In the genomic region with DNA sequence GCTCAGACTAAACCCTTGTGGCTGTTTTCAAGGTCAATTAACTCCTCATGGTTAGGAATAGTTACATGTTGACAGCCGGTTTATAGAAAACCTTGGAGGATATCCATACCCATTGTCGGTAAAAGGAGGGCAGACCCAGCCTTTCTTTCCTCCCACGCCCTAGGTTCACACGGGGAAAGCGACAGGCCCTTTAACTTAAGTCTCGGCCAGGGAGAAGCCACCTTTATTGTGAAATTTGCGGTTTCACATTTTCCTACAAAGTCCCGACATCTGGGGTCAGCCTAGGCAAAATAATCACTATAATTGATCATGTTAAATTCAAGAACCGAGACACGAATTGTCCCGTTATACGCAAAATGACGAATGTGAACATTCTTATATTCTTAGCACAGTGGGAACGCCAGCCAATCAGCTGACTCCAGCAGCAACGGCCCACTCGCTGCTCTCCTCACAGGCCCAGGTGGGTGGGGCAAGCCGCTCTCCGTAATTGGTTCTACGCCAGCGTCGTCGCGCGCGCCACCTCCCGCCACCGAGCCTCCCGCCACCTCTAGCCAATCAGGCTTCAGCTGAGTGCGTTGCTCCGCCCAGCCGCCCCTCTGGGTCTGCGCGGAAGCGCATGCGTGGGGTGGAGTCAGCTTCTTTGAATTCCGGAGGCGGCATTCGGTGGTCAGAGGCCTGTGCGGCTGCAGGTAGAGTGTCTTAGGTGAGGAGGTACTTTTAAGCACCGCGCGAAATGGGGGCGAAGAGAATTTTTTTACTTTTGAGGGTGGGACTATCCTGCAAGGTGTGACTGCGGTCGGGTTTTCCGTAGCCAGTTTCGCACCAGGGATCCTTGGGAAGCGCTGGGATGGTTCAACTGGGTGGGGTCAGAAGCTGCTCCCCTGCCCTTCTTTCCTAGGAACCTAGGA, we compare ENCODE assay signal across 8 cellular contexts. TPM values are rescaled to one million over a fixed set of nuclear protein-coding genes. Genes with fewer than 3 reads are reported as not detected.
DNase-seq lines count a peak whose midpoint lies in the region; ATAC-seq, FAIRE-seq and TF ChIP-seq lines count a peak whose summit lies in the region.

A gene with protein sequence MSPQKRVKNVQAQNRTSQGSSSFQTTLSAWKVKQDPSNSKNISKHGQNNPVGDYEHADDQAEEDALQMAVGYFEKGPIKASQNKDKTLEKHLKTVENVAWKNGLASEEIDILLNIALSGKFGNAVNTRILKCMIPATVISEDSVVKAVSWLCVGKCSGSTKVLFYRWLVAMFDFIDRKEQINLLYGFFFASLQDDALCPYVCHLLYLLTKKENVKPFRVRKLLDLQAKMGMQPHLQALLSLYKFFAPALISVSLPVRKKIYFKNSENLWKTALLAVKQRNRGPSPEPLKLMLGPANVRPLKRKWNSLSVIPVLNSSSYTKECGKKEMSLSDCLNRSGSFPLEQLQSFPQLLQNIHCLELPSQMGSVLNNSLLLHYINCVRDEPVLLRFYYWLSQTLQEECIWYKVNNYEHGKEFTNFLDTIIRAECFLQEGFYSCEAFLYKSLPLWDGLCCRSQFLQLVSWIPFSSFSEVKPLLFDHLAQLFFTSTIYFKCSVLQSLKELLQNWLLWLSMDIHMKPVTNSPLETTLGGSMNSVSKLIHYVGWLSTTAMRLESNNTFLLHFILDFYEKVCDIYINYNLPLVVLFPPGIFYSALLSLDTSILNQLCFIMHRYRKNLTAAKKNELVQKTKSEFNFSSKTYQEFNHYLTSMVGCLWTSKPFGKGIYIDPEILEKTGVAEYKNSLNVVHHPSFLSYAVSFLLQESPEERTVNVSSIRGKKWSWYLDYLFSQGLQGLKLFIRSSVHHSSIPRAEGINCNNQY (plus strand): TSS at position 659 of the 908 bp plus-strand sequence. CDS start 2,867 bp downstream, outside the sequence.

- H3K4me3 Mint-ChIP-seq in CD4-positive, alpha-beta memory T cell = peak within 1 kb of the TSS; percentile 88 to 94 (median 90)
- peak within 1 kb of the TSS; percentile 84 for H3K4me3 Mint-ChIP-seq in activated CD4-positive, alpha-beta memory T cell treated with anti-CD3 and anti-CD28 coated beads for 36 hours

- peak; percentile 100 for ATAC-seq in GM19455 (IDR thresholded peaks at IDR 0.05; ENCODE audit: unreplicated experiment)
- ATAC-seq in HepG2 = peak; percentile 99

- no peak for TF ChIP-seq EP300 in HepG2 (IDR thresholded peaks at IDR 0.05; ENCODE audit: low read depth in 2 of 2, low read length in 2 of 2)
- TF ChIP-seq EP300 in HepG2 (CRISPR knock-in tag; IDR thresholded peaks at IDR 0.05; ENCODE audit: borderline replicate concordance) = no peak

- H3K9me3 ChIP-seq in CD4-positive, alpha-beta memory T cell (ENCODE audit: control insufficient read depth in 1 of 2, low read length in 2 of 2) = no peaks in the 10 kb centered on the region
- H3K9me3 ChIP-seq in HepG2 (ENCODE audit: low read length) = no peaks in the 10 kb centered on the region

- no peak within 1 kb of the TSS for H2AFZ ChIP-seq in HepG2 (ENCODE audit: low read length)

- H3K4me3 ChIP-seq in CD4-positive, alpha-beta memory T cell (ENCODE audit: low read length in 2 of 2) = peak within 1 kb of the TSS; percentile 68 to 73
- H3K4me3 ChIP-seq in dorsolateral prefrontal cortex = peak within 1 kb of the TSS; percentile 3 to 68 (median 55)
- H3K4me3 ChIP-seq in HepG2 (replicated peaks in 1 of 3; ENCODE audit: insufficient read depth in 1 of 3, low read depth in 2 of 3, low read length in 3 of 3) = peak within 1 kb of the TSS; percentile 53 to 73 (median 63); a peak in 5 of 6 replicates

- DNase-seq in CD4-positive, alpha-beta memory T cell = peak; percentile 93 to 94 (median 94)
- DNase-seq in HK-2 (ENCODE audit: unreplicated experiment) (peak; percentile 95), NCI-H82 treated with DMSO at 0.1 percent for 48 hours (lab: John Stamatoyannopoulos, UW; ENCODE audit: unreplicated experiment) (peak; percentile 88), dorsolateral prefrontal cortex (peak; percentile 75 to 93 (median 90)), HepG2 (ENCODE audit: low spot score) (peak; percentile 83)
- peak; percentile 95 for DNase-seq in activated CD4-positive, alpha-beta memory T cell treated with anti-CD3 and anti-CD28 coated beads for 36 hours
- peak; percentile 79 to 81 for DNase-seq in stimulated activated CD4-positive, alpha-beta T cell treated with anti-CD3 and anti-CD28 coated beads, Interleukin-2, amount 100 ng/mL, for 48 hours

- no peaks in the 10 kb centered on the region for H4K20me1 ChIP-seq in HepG2 (ENCODE audit: insufficient read depth, low read length)

- CTCF ChIA-PET in CD4-positive, alpha-beta memory T cell (lab: Charles Lee; ENCODE audit: partially characterized antibody) = interaction anchor here (0.8 kb wide), 1 partner anchor 45 kb away, joined by 3 read pairs; no protein-coding TSS in a partner anchor
- CTCF ChIA-PET in activated CD4-positive, alpha-beta memory T cell treated with anti-CD3 and anti-CD28 coated beads for 36 hours (lab: Charles Lee) = interaction anchor here (0.6 kb wide), 1 partner anchor 196 kb away, joined by 3 read pairs; no protein-coding TSS in a partner anchor
- CTCF ChIA-PET in HepG2 (lab: Yijun Ruan, JAX; ENCODE audit: low intra/inter-chr PET ratio, low total read pairs) = no interaction called here

- peak; percentile 48 to 61; a peak in 3 of 4 replicates for TF ChIP-seq POLR2A in HepG2 (IDR thresholded peaks at IDR 0.05; ENCODE audit: insufficient read depth in 1 of 2, low read depth in 2 of 2, low read length in 2 of 2)

- peaks cover 6% of the 10 kb centered on the region for H3K4me1 ChIP-seq in CD4-positive, alpha-beta memory T cell (ENCODE audit: insufficient read depth, low read length)
- H3K4me1 ChIP-seq in HepG2 (ENCODE audit: insufficient read depth, low read length) = peaks cover 22% of the 10 kb centered on the region; the same call in 1 of the 2 replicates

- no TSS peak for BruUV-seq in HepG2 (replicated peaks; lab: Mats Ljungman, UMichigan)

- TF ChIP-seq RAD21 in HepG2 (CRISPR knock-in tag; IDR thresholded peaks at IDR 0.05) = no peak

- H3K27me3 ChIP-seq in CD4-positive, alpha-beta memory T cell (ENCODE audit: insufficient read depth, low read length) = no peaks in the 10 kb centered on the region
- H3K27me3 ChIP-seq in dorsolateral prefrontal cortex (peaks cover 0 to 43% (median 3%) of the 10 kb centered on the region in 45 donors), HepG2 (ENCODE audit: control insufficient read depth in 1 of 2, insufficient read depth in 2 of 2, low read length in 2 of 2) (no peaks in the 10 kb centered on the region)

- peak within 1 kb of the TSS; percentile 68 for H3K27ac ChIP-seq in CD4-positive, alpha-beta memory T cell (ENCODE audit: low read depth, low read length)
- peak within 1 kb of the TSS in 48 of 59 donors; percentile 2 to 91 (median 70) for H3K27ac ChIP-seq in dorsolateral prefrontal cortex
- H3K27ac ChIP-seq in HepG2 (ENCODE audit: extremely low read length, insufficient read depth, low read length) = peak within 1 kb of the TSS; percentile 68

- no peak for FAIRE-seq in HepG2 (lab: Jason Lieb, UNC)

- intact Hi-C loops in CD4-positive, alpha-beta memory T cell (cut with micrococcal nuclease) = loop anchor here (1.0 to 2.0 kb wide), 2 partner anchors 45 to 277 kb away; a partner anchor contains a TSS
- intact Hi-C loops in activated CD4-positive, alpha-beta memory T cell treated with anti-CD3 and anti-CD28 coated beads for 36 hours (cut with micrococcal nuclease) = loop anchor here (1.0 to 5.0 kb wide), 5 partner anchors 46 to 310 kb away; a partner anchor contains a TSS
- intact Hi-C loops in dorsolateral prefrontal cortex (cut with DNase I) (loop anchor here in 1 of 2 donors (5.0 kb wide), 1 partner anchor 45 kb away; a partner anchor contains a TSS), HepG2 (cut with micrococcal nuclease; ENCODE audit: unreplicated experiment) (no loop called here)

- WGBS in HepG2 (ENCODE audit: low lambda C conversion rate) = 0% methylated on average over 3 of the region's 48 CpGs

- H3K36me3 Mint-ChIP-seq in CD4-positive, alpha-beta memory T cell = no peaks in the 10 kb centered on the region
- H3K36me3 Mint-ChIP-seq in activated CD4-positive, alpha-beta memory T cell treated with anti-CD3 and anti-CD28 coated beads for 36 hours = peaks cover 13% of the 10 kb centered on the region

- no peaks in the 10 kb centered on the region for H3K36me3 ChIP-seq in CD4-positive, alpha-beta memory T cell (ENCODE audit: insufficient read depth, low read length)
- no peaks in the 10 kb centered on the region for H3K36me3 ChIP-seq in HepG2 (replicated peaks in 1 of 2; ENCODE audit: control insufficient read depth in 1 of 2, insufficient read depth in 2 of 2, low read length in 2 of 2)

- peaks cover 0 to 1% (median 0%) of the 10 kb centered on the region in 8 donors for H3K9me3 Mint-ChIP-seq in CD4-positive, alpha-beta memory T cell
- H3K9me3 Mint-ChIP-seq in activated CD4-positive, alpha-beta memory T cell treated with anti-CD3 and anti-CD28 coated beads for 36 hours = no peaks in the 10 kb centered on the region

- POLR2A ChIA-PET in CD4-positive, alpha-beta memory T cell (lab: Charles Lee; ENCODE audit: partially characterized antibody) = interaction anchor here (0.9 to 1.2 kb wide), 4 partner anchors 50 to 834 kb away, joined by 3 to 6 read pairs (median 4); a partner anchor contains a TSS
- POLR2A ChIA-PET in activated CD4-positive, alpha-beta memory T cell treated with anti-CD3 and anti-CD28 coated beads for 36 hours (lab: Charles Lee) = interaction anchor here (0.6 to 1.3 kb wide), 2 partner anchors 169 to 200 kb away, joined by 3 to 5 read pairs; a partner anchor contains a TSS
- POLR2A ChIA-PET in HepG2 (lab: Yijun Ruan, JAX) = no interaction called here

- peaks cover 6% of the 10 kb centered on the region for H3K79me2 ChIP-seq in HepG2 (ENCODE audit: insufficient read depth, low read length)

- peaks cover 6 to 16% (median 11%) of the 10 kb centered on the region in 4 donors for H3K4me1 Mint-ChIP-seq in CD4-positive, alpha-beta memory T cell
- H3K4me1 Mint-ChIP-seq in activated CD4-positive, alpha-beta memory T cell treated with anti-CD3 and anti-CD28 coated beads for 36 hours (ENCODE audit: low read depth) = peaks cover 30% of the 10 kb centered on the region

- peak in 13 of 56 donors; percentile 4 to 35 (median 21) for TF ChIP-seq CTCF in dorsolateral prefrontal cortex (IDR thresholded peaks at IDR 0.05 in 54 of 56, conservative IDR thresholded peaks at IDR 0.05 in 2 of 56; ENCODE audit: low read depth in 1 of 56, partially characterized antibody in 56 of 56)
- no peak for TF ChIP-seq CTCF in HepG2 (CRISPR knock-in tag; IDR thresholded peaks at IDR 0.05)

- peak within 1 kb of the TSS; percentile 91 to 96 (median 96) for H3K27ac Mint-ChIP-seq in CD4-positive, alpha-beta memory T cell
- H3K27ac Mint-ChIP-seq in activated CD4-positive, alpha-beta memory T cell treated with anti-CD3 and anti-CD28 coated beads for 36 hours = peak within 1 kb of the TSS; percentile 81

- peak within 1 kb of the TSS; percentile 74 for H3K4me2 ChIP-seq in HepG2 (ENCODE audit: low read depth, low read length)

- H3K27me3 Mint-ChIP-seq in CD4-positive, alpha-beta memory T cell = no peaks in the 10 kb centered on the region
- no peaks in the 10 kb centered on the region for H3K27me3 Mint-ChIP-seq in activated CD4-positive, alpha-beta memory T cell treated with anti-CD3 and anti-CD28 coated beads for 36 hours

- H3K9ac ChIP-seq in HepG2 (ENCODE audit: insufficient read depth, low read depth, low read length) = peak within 1 kb of the TSS; percentile 66

- in situ Hi-C loops in HepG2 (cut with HindIII; ENCODE audit: extremely low pct_ligation_motif_present, low pct_unique_long_range_greater_than_20kb) = no loop called here

RNA-seq across cellular contexts. Expression of the gene that starts here (rescaled TPM):
- total RNA-seq in CD4-positive, alpha-beta memory T cell = under 1 TPM; 0.64 to 0.96 TPM
- under 1 TPM in 1 of 2 donors, not detected in 1; 0.44 TPM for polyA plus RNA-seq in CD4-positive, alpha-beta memory T cell
- 10 to 100 TPM; 21.1 to 22.3 TPM for total RNA-seq in activated CD4-positive, alpha-beta memory T cell treated with anti-CD3 and anti-CD28 coated beads for 36 hours
- total RNA-seq in dorsolateral prefrontal cortex (1 to 10 TPM in 115 of 120 experiments, under 1 TPM in 5; 0.75 to 4.4 (median 2.0) TPM), HepG2 (2016; rRNA removed; fragmentation: Illumina TruSeq; extraction: Trizol) (26.5 and 38.2 TPM in 2 replicates)
- 11.3 and 16.6 TPM in 2 replicates for total RNA-seq in HepG2 (2016; cell fraction: cytosol; rRNA removed; fragmentation: Illumina TruSeq; extraction: Trizol; ENCODE audit: low read depth)
- 25.3 and 31.8 TPM in 2 replicates for total RNA-seq in HepG2 (2016; cell fraction: insoluble cytoplasmic fraction; rRNA removed; fragmentation: Illumina TruSeq; extraction: Trizol)
- total RNA-seq in HepG2 (2016; cell fraction: membrane; rRNA removed; fragmentation: Illumina TruSeq; extraction: Trizol) = 13.5 and 17.5 TPM in 2 replicates
- total RNA-seq in HepG2 (2016; cell fraction: nucleus; rRNA removed; fragmentation: Illumina TruSeq; extraction: Trizol) = 26.3 and 34.4 TPM in 2 replicates
- 3.4 and 5.1 TPM in 2 replicates for polyA plus RNA-seq in HepG2 (2011; rRNA removed)
- 1.7 and 1.8 TPM in 2 replicates for polyA plus RNA-seq in HepG2 (2011; cell fraction: cytosol; rRNA removed)
- polyA plus RNA-seq in HepG2 (2011; cell fraction: nucleus; rRNA removed) = 3.4 and 4.2 TPM in 2 replicates
- 3.1 and 4.0 TPM in 2 replicates for polyA plus RNA-seq in HepG2 (2012)
- polyA plus RNA-seq in HepG2 (2016; cell fraction: cytosol; fragmentation: Illumina TruSeq; extraction: Trizol; ENCODE audit: low read depth) = 1.5 TPM in 2 replicates
- 15.4 and 17.0 TPM in 2 replicates for polyA plus RNA-seq in HepG2 (2016; cell fraction: insoluble cytoplasmic fraction; fragmentation: Illumina TruSeq; extraction: Trizol; ENCODE audit: low read depth)
- polyA plus RNA-seq in HepG2 (2016; cell fraction: membrane; fragmentation: Illumina TruSeq; extraction: Trizol; ENCODE audit: low read depth) = 2.6 and 2.9 TPM in 2 replicates
- 16.2 and 20.3 TPM in 2 replicates for polyA plus RNA-seq in HepG2 (2016; cell fraction: nucleus; fragmentation: Illumina TruSeq; extraction: Trizol; ENCODE audit: insufficient read depth, low read depth)
- polyA minus RNA-seq in HepG2 (2011; rRNA and poly(A)+ RNA removed; ENCODE audit: low replicate concordance) = 5.0 and 36.9 TPM in 2 replicates
- 5.6 and 5.8 TPM in 2 replicates for polyA minus RNA-seq in HepG2 (2011; cell fraction: cytosol; rRNA and poly(A)+ RNA removed)
- 15.9 and 16.5 TPM in 2 replicates for polyA minus RNA-seq in HepG2 (2011; cell fraction: nucleus; rRNA and poly(A)+ RNA removed)

Comparison
In these comparisons a context has a peak if more than half of its experiments do, and no peak if none do; other contexts are left out.
1. Peak in every context shown above with its lines: DNase-seq, ATAC-seq, H3K4me3 ChIP-seq and H3K27ac ChIP-seq.
2. Peak in DNase-seq, H3K4me3 ChIP-seq and H3K27ac ChIP-seq in CD4-positive, alpha-beta memory T cell; RNA of the gene not detected or under 1 TPM.